Comparison of ENCODE assay signal across 8 cellular contexts in genomic region chr3:48088056-48088748, GRCh38.
DNase-seq lines count a peak whose midpoint lies in the region; ATAC-seq, FAIRE-seq and TF ChIP-seq lines count a peak whose summit lies in the region.

No MANE protein-coding gene starts in this region.

- peak overlapping the region; percentile 56 for H3K27ac ChIP-seq in OCI-LY3 (ENCODE audit: low read length)
- H3K27ac ChIP-seq in GM12878 (ENCODE audit: control insufficient read depth, insufficient read depth) = peak overlapping the region; percentile 79

- BruUV-seq in GM12878 (replicated peaks; lab: Mats Ljungman, UMichigan) = no TSS peak

- peaks cover 53% of the 10 kb centered on the region for H3K79me2 ChIP-seq in OCI-LY3 (ENCODE audit: low read length)
- peaks cover 51% of the 10 kb centered on the region for H3K79me2 ChIP-seq in GM12878 (ENCODE audit: control insufficient read depth, insufficient read depth, low read length)

- DNase-seq in NCI-H524 (lab: John Stamatoyannopoulos, UW) (peak; percentile 32 to 52), NCI-H524 treated with DMSO at 0.1 percent for 48 hours (lab: John Stamatoyannopoulos, UW) (no peak), HFF-Myc (ENCODE audit: extremely low read depth, low read depth) (no peak), GM12878 (ENCODE audit: low read depth, low spot score) (no peak), iPS-NIHi7 (ENCODE audit: extremely low spot score) (peak; percentile 22), amniotic stem cell (lab: John Stamatoyannopoulos, UW) (no peak)
- DNase-seq in stimulated activated CD8-positive, alpha-beta memory T cell treated with anti-CD3 and anti-CD28 coated beads, Interleukin-4, amount 100 ng/mL, for 48 hours = peak; percentile 38

- H3K9me3 ChIP-seq in OCI-LY3 (ENCODE audit: insufficient read depth, low read length) (no peaks in the 10 kb centered on the region), GM12878 (replicated peaks; ENCODE audit: control insufficient read depth, insufficient read depth, low read length) (no peaks in the 10 kb centered on the region)

- H4K20me1 ChIP-seq in OCI-LY3 (ENCODE audit: insufficient read depth, low read length) (peaks cover 22% of the 10 kb centered on the region), GM12878 (ENCODE audit: control insufficient read depth, insufficient read depth) (no peaks in the 10 kb centered on the region)

- 0 out of 2 replicates have a peak, but pooled peaks have one; percentile 12 for TF ChIP-seq RAD21 in GM12878 (IDR thresholded peaks at IDR 0.05; ENCODE audit: insufficient read depth, low read depth, low read length)

- H3K9ac ChIP-seq in OCI-LY3 (ENCODE audit: low read length) (peak overlapping the region; percentile 81), GM12878 (ENCODE audit: control insufficient read depth, insufficient read depth, low read length) (peak overlapping the region; percentile 85)

- in situ Hi-C loops in GM12878 (cut with MboI) = no loop called here

- TF ChIP-seq POLR2A in GM12878 (IDR thresholded peaks at IDR 0.05; ENCODE audit: low read depth, low read length) = no peak

- under 1% methylated on average over 26 of the region's 40 CpGs for WGBS in GM12878 (ENCODE audit: insufficient coverage, insufficient replicate concordance, low lambda C conversion rate, missing lambda C conversion rate)

- intact Hi-C loops in GM12878 (cut with micrococcal nuclease; ENCODE audit: unreplicated experiment) = loop anchor here (5.0 kb wide), 1 partner anchor 64 kb away; no protein-coding TSS in a partner anchor

- SMC1A ChIA-PET in GM12878 (lab: Charles Lee; ENCODE audit: uncharacterized antibody, unreplicated experiment) = interaction anchor here (0.7 to 2.2 kb wide), 14 partner anchors 9 to 99 kb away, joined by 3 to 12 read pairs (median 4); no protein-coding TSS in a partner anchor

- ATAC-seq in GM12878 = peak; percentile 61

- peak overlapping the region; percentile 41; the same call in 1 of the 2 replicates for H2AFZ ChIP-seq in OCI-LY3 (ENCODE audit: low read depth, low read length)
- peak overlapping the region; percentile 97 for H2AFZ ChIP-seq in GM12878 (ENCODE audit: control insufficient read depth, low read depth, low read length)

- H3K27me3 ChIP-seq in OCI-LY3 (ENCODE audit: low read depth, low read length) (no peaks in the 10 kb centered on the region), GM12878 (replicated peaks in 1 of 2; ENCODE audit: control insufficient read depth in 2 of 2, insufficient read depth in 2 of 2, low read length in 1 of 2) (no peaks in the 10 kb centered on the region)

- H3K4me2 ChIP-seq in OCI-LY3 (ENCODE audit: low read length) (peak overlapping the region; percentile 93), GM12878 (ENCODE audit: control insufficient read depth, insufficient read depth) (peak overlapping the region; percentile 80)

- H3K4me3 ChIP-seq in HFF-Myc (replicated peaks; ENCODE audit: low read depth, low read length) (peak overlapping the region; percentile 91), OCI-LY3 (ENCODE audit: low read length) (peak overlapping the region; percentile 81), GM12878 (peak overlapping the region; percentile 87)

- TF ChIP-seq CTCF in HFF-Myc (IDR thresholded peaks at IDR 0.05; ENCODE audit: low read depth, low read length, missing control alignments) (no peak), OCI-LY3 (IDR thresholded peaks at IDR 0.05; ENCODE audit: low read depth, low read length) (no peak), GM12878 (IDR thresholded peaks at IDR 0.05 in 2 of 3, conservative IDR thresholded peaks at IDR 0.05 in 1 of 3; ENCODE audit: control insufficient read depth in 2 of 3, extremely low read depth in 1 of 3, insufficient read depth in 1 of 3, low read depth in 3 of 3, low read length in 3 of 3) (no peak)

- POLR2A ChIA-PET in GM12878 (lab: Charles Lee) = interaction anchor here (0.8 to 2.3 kb wide), 10 partner anchors 8 to 382 kb away, joined by 3 to 17 read pairs (median 4); no protein-coding TSS in a partner anchor

- H3K36me3 ChIP-seq in OCI-LY3 (replicated peaks; ENCODE audit: low read depth, low read length) (no peaks in the 10 kb centered on the region), GM12878 (ENCODE audit: control insufficient read depth in 2 of 2, insufficient read depth in 2 of 2, low read length in 1 of 2) (no peaks in the 10 kb centered on the region)

- no peak for FAIRE-seq in GM12878 (lab: Jason Lieb, UNC)

- H3K4me1 ChIP-seq in OCI-LY3 (ENCODE audit: low read length) (peaks cover 19% of the 10 kb centered on the region), GM12878 (ENCODE audit: control insufficient read depth, insufficient read depth, low read length) (peaks cover 6% of the 10 kb centered on the region; the same call in 1 of the 2 replicates)

- no peak for TF ChIP-seq EP300 in GM12878 (IDR thresholded peaks at IDR 0.05; ENCODE audit: borderline replicate concordance in 1 of 2, control insufficient read depth in 1 of 2, low read depth in 2 of 2, low read length in 2 of 2)

- CTCF ChIA-PET in GM12878 (lab: Yijun Ruan, JAX) = interaction anchor here (0.6 to 4.2 kb wide), 10 partner anchors 10 to 348 kb away, joined by 3 to 19 read pairs (median 3); no protein-coding TSS in a partner anchor

- RAD21 ChIA-PET in GM12878 (lab: Charles Lee; ENCODE audit: unreplicated experiment) = interaction anchor here (0.5 to 3.0 kb wide), 17 partner anchors 22 to 980 kb away, joined by 3 to 12 read pairs (median 3); partner anchors contain the start of gene CDC25A

TF ChIP-seq in GM12878, 131 proteins besides CTCF, POLR2A, EP300 and RAD21 (continues in another document):
- 0 out of 2 replicates have a peak, but pooled peaks have one; percentile 12 for TF ChIP-seq WRNIP1 (IDR thresholded peaks at IDR 0.05; ENCODE audit: borderline replicate concordance, low read depth, low read length)
- 0 out of 2 replicates have a peak, but pooled peaks have one; percentile 14 for TF ChIP-seq SIN3A (IDR thresholded peaks at IDR 0.05; ENCODE audit: low read depth, low read length)
- no peak for TF ChIP-seq MYB (IDR thresholded peaks at IDR 0.05; ENCODE audit: borderline replicate concordance, low read depth, low read length)
- no peak for TF ChIP-seq ZNF592 (IDR thresholded peaks at IDR 0.05)
- 0 out of 2 replicates have a peak, but pooled peaks have one; percentile 14 for TF ChIP-seq CBFB (IDR thresholded peaks at IDR 0.05; ENCODE audit: low read depth)
- TF ChIP-seq KDM1A (IDR thresholded peaks at IDR 0.05; ENCODE audit: borderline replicate concordance) = no peak
- peak; percentile 6; the same call in 1 of the 2 replicates for TF ChIP-seq NKRF (conservative IDR thresholded peaks at IDR 0.05)
- peak in 1 of 2 experiments; percentile 87; a peak in 2 of 3 replicates for TF ChIP-seq EGR1 (IDR thresholded peaks at IDR 0.05; ENCODE audit: borderline replicate concordance in 1 of 2, low read depth in 2 of 2, low read length in 2 of 2)
- TF ChIP-seq, protein P1, sequence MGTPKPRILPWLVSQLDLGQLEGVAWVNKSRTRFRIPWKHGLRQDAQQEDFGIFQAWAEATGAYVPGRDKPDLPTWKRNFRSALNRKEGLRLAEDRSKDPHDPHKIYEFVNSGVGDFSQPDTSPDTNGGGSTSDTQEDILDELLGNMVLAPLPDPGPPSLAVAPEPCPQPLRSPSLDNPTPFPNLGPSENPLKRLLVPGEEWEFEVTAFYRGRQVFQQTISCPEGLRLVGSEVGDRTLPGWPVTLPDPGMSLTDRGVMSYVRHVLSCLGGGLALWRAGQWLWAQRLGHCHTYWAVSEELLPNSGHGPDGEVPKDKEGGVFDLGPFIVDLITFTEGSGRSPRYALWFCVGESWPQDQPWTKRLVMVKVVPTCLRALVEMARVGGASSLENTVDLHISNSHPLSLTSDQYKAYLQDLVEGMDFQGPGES (IDR thresholded peaks at IDR 0.05) = no peak

Comparison
In these comparisons a context has a peak if more than half of its experiments do, and no peak if none do; other contexts are left out.
1. DNase-seq: peak in NCI-H524 (2 of 2), iPS-NIHi7 (single experiment) and stimulated activated CD8-positive, alpha-beta memory T cell treated with anti-CD3 and anti-CD28 coated beads, Interleukin-4, amount 100 ng/mL, for 48 hours (single experiment); none in NCI-H524 treated with DMSO at 0.1 percent for 48 hours (single experiment), HFF-Myc (single experiment), GM12878 (single experiment) and amniotic stem cell (single experiment).
2. Peak in every context shown above with its lines, with median percentiles within 50 percentile points of each other: H3K4me3 ChIP-seq.